22 cellular contexts compared by ENCODE assay signal in the genomic region with DNA sequence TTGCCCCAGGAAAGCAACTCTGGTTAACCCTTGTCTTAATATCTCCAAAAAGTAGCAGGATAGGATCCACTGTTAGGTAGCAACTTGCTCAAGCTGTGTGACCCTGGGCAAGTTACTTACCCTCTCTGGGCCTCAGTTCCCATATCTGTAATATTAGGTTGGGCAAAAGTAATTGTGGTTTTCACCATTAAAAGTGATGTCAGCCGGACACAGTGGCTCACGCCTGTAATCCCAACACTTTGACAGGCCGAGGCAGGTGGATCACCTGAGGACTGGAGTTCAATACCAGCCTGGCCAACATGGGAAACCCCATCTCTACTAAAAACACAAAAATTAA.
"Had no signal": no experiment of that assay in that cellular context is flagged by ENCODE, and none has a peak within 500 bp of the region (broad histone marks: within the 10 kb centered on the region; RNA-seq: fewer than 3 reads in every experiment).

No MANE protein-coding gene starts in this region.

- H3K9me3 ChIP-seq: ascending aorta had no signal

- H3K36me3 Mint-ChIP-seq: activated CD8-positive, alpha-beta memory T cell treated with anti-CD3 and anti-CD28 coated beads, Interleukin-2, amount 10 ng/mL, durations not matched to agents 7 days and 5 days; activated naive CD4-positive, alpha-beta T cell treated with anti-CD3 and anti-CD28 coated beads, Interleukin-2, amount 50 U/mL, for 24 hours; brain had no signal

- ATAC-seq: activated CD8-positive, alpha-beta memory T cell treated with anti-CD3 and anti-CD28 coated beads, Interleukin-2, amount 10 ng/mL, durations not matched to agents 7 days and 5 days had no signal

- FAIRE-seq: RCC 7860 had no signal

- H3K27me3 ChIP-seq: ascending aorta had no signal

- H3K9me3 Mint-ChIP-seq: activated B cell treated with CpG ODN at 0.5 μM for 24 hours; activated CD4-positive, alpha-beta T cell treated with anti-CD3 and anti-CD28 coated beads, Interleukin-2, amount 10 ng/mL, durations not matched to agents 24 days and 14 days; activated naive CD4-positive, alpha-beta T cell treated with anti-CD3 and anti-CD28 coated beads, Interleukin-2, amount 50 U/mL, for 24 hours; activated T-cell treated with anti-CD3 and anti-CD28 coated beads, Interleukin-2, amount 50 U/mL, for 24 hours; activated T-helper 1 cell treated with anti-CD3 and anti-CD28 coated beads, Interleukin-12 subunit alpha, Interleukin-12 subunit beta, Interleukin-2, Interleukin-4 antibody, amounts not matched to agents 30 ng/mL and 10 ng/mL and 1 ng/mL, durations not matched to agents 14 hours and 24 hours and 36 hours; central memory CD8-positive, alpha-beta T cell; T-helper 1 cell treated with Interleukin-12 subunit alpha and Interleukin-12 subunit beta and Interleukin-4 antibody, amounts not matched to agents 30 μg/mL and 1 μg/mL, for 36 hours had no signal

- H3K27ac ChIP-seq: ascending aorta had no signal

- DNase-seq: activated B cell treated with CpG ODN at 0.5 μM for 24 hours; activated CD4-positive, alpha-beta T cell treated with anti-CD3 and anti-CD28 coated beads for 1 hour; activated CD4-positive, alpha-beta T cell treated with anti-CD3 and anti-CD28 coated beads, Interleukin-2, amount 10 ng/mL, durations not matched to agents 24 days and 14 days; activated CD4-positive, alpha-beta T cell treated with anti-CD3 and anti-CD28 coated beads, Interleukin-2, amount 50 U/mL, for 48 hours; activated CD8-positive, alpha-beta memory T cell treated with anti-CD3 and anti-CD28 coated beads, Interleukin-2, amount 10 ng/mL, durations not matched to agents 7 days and 5 days; activated effector memory CD4-positive, alpha-beta T cell treated with Interleukin-2 at 50 U/mL for 16 hours; activated naive CD4-positive, alpha-beta T cell; activated T-cell treated with anti-CD3 and anti-CD28 coated beads, Interleukin-2, amount 50 U/mL, for 24 hours; NCI-H1105 treated with DMSO at 0.1 percent for 48 hours; NCI-H1436 treated with DMSO at 0.1 percent for 48 hours; NCI-H187; NCI-H2081; NCI-H510A treated with DMSO at 0.1 percent for 48 hours; SHP77 treated with DMSO at 0.1 percent for 48 hours; T-helper 9 cell had no signal

- H3K36me3 ChIP-seq: ascending aorta had no signal

- H3K4me3 Mint-ChIP-seq: activated B cell treated with CpG ODN at 0.5 μM for 24 hours; activated CD4-positive, alpha-beta T cell treated with anti-CD3 and anti-CD28 coated beads, Interleukin-2, amount 10 ng/mL, durations not matched to agents 24 days and 14 days; activated CD8-positive, alpha-beta memory T cell treated with anti-CD3 and anti-CD28 coated beads, Interleukin-2, amount 10 ng/mL, durations not matched to agents 7 days and 5 days; activated naive CD4-positive, alpha-beta T cell treated with anti-CD3 and anti-CD28 coated beads, Interleukin-2, amount 50 U/mL, for 24 hours; activated T-cell treated with anti-CD3 and anti-CD28 coated beads, Interleukin-2, amount 50 U/mL, for 24 hours; activated T-helper 1 cell treated with anti-CD3 and anti-CD28 coated beads, Interleukin-12 subunit alpha, Interleukin-12 subunit beta, Interleukin-2, Interleukin-4 antibody, amounts not matched to agents 30 ng/mL and 10 ng/mL and 1 ng/mL, durations not matched to agents 14 hours and 24 hours and 36 hours; central memory CD8-positive, alpha-beta T cell; T-helper 1 cell treated with Interleukin-12 subunit alpha and Interleukin-12 subunit beta and Interleukin-4 antibody, amounts not matched to agents 30 μg/mL and 1 μg/mL, for 36 hours had no signal

- H3K27ac Mint-ChIP-seq: activated B cell treated with CpG ODN at 0.5 μM for 24 hours; activated CD4-positive, alpha-beta T cell treated with anti-CD3 and anti-CD28 coated beads, Interleukin-2, amount 10 ng/mL, durations not matched to agents 24 days and 14 days; activated CD8-positive, alpha-beta memory T cell treated with anti-CD3 and anti-CD28 coated beads, Interleukin-2, amount 10 ng/mL, durations not matched to agents 7 days and 5 days; activated naive CD4-positive, alpha-beta T cell treated with anti-CD3 and anti-CD28 coated beads, Interleukin-2, amount 50 U/mL, for 24 hours; activated T-cell treated with anti-CD3 and anti-CD28 coated beads, Interleukin-2, amount 50 U/mL, for 24 hours; activated T-helper 1 cell treated with anti-CD3 and anti-CD28 coated beads, Interleukin-12 subunit alpha, Interleukin-12 subunit beta, Interleukin-2, Interleukin-4 antibody, amounts not matched to agents 30 ng/mL and 10 ng/mL and 1 ng/mL, durations not matched to agents 14 hours and 24 hours and 36 hours; T-helper 1 cell treated with Interleukin-12 subunit alpha and Interleukin-12 subunit beta and Interleukin-4 antibody, amounts not matched to agents 30 μg/mL and 1 μg/mL, for 36 hours had no signal

- H3K4me3 ChIP-seq: ascending aorta had no signal

- H3K4me1 Mint-ChIP-seq: activated B cell treated with CpG ODN at 0.5 μM for 24 hours; activated CD4-positive, alpha-beta T cell treated with anti-CD3 and anti-CD28 coated beads, Interleukin-2, amount 10 ng/mL, durations not matched to agents 24 days and 14 days; activated naive CD4-positive, alpha-beta T cell treated with anti-CD3 and anti-CD28 coated beads, Interleukin-2, amount 50 U/mL, for 24 hours; central memory CD8-positive, alpha-beta T cell had no signal
